In the genomic region with DNA sequence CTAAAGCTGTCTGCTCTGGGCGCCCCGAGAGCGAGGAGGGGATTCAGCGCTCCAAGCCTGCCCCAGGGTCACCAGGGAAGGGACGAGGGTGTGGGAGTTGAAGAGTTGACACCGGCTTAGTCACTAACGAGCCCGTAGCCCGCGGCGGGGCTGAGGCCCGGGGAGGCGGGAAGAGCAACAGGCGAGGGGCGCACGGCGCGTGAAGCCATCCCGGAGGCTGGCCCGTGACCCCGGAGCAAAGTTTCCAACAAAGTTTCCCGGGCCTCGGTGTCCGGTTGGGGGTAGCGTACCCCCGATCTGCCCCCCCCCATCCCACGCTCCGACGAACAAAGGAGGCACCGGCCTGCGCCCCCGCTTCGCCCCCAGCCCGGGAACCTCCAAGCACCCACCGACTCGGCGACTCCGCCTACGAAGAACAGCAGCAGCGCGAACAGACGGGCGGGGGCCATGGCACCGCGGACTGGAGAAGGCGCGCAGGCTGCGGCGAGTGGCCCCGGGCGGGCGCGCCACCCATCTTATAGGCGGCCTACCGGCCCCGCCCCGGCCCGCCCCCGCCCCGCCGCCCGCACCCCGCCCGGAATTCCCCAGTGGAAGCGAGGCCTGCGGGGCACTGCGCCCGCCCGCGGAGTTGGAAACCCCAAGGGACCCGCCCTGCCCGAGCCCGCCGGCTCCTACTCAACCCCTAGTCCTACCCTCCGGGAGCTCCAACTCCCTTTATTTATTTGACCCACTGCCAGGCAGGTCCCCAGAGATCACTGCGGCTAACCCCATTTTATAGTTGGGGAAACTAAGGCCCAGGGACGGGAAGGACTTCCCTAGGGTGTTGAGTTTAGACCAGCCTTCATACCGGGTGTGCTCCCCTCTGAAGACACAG, we compare ENCODE assay signal across 8 cellular contexts. TPM values are rescaled to one million over a fixed set of nuclear protein-coding genes. Genes with fewer than 3 reads are reported as not detected.
DNase-seq lines count a peak whose midpoint lies in the region; ATAC-seq and TF ChIP-seq lines count a peak whose summit lies in the region.

Gene SDC4 (minus strand): TSS at position 489 of the 874 bp plus-strand sequence. CDS start 40 bp downstream, at position 449.

- peak within 1 kb of the TSS; percentile 77 for H3K4me3 Mint-ChIP-seq in activated naive CD4-positive, alpha-beta T cell treated with anti-CD3 and anti-CD28 coated beads, Interleukin-2, amount 10 ng/mL, durations not matched to agents 7 days and 5 days
- H3K4me3 Mint-ChIP-seq in osteocyte (ENCODE audit: unreplicated experiment), result peak within 1 kb of the TSS; percentile 80

- H3K9me3 ChIP-seq in SJCRH30 (replicated peaks) (no peaks in the 10 kb centered on the region), gastroesophageal sphincter (no peaks in the 10 kb centered on the region), thyroid gland (no peaks in the 10 kb centered on the region)

- H2AFZ ChIP-seq in ACC112 (ENCODE audit: low read length, unreplicated experiment), result no peak within 1 kb of the TSS

- H3K36me3 ChIP-seq in ACC112 (ENCODE audit: insufficient read depth, low read length) (no peaks in the 10 kb centered on the region), H7 (replicated peaks; ENCODE audit: control insufficient read depth, insufficient read depth, low read length) (no peaks in the 10 kb centered on the region), SJCRH30 (0 out of 2 replicates have a peak, but pooled peaks cover 2% of the 10 kb centered on the region), gastroesophageal sphincter (no peaks in the 10 kb centered on the region), thyroid gland (no peaks in the 10 kb centered on the region)

- peaks cover 24% of the 10 kb centered on the region for H3K4me1 Mint-ChIP-seq in activated naive CD4-positive, alpha-beta T cell treated with anti-CD3 and anti-CD28 coated beads, Interleukin-2, amount 10 ng/mL, durations not matched to agents 7 days and 5 days
- peaks cover 50% of the 10 kb centered on the region for H3K4me1 Mint-ChIP-seq in osteocyte (ENCODE audit: unreplicated experiment)

- no peak within 1 kb of the TSS for H3K27ac Mint-ChIP-seq in activated naive CD4-positive, alpha-beta T cell treated with anti-CD3 and anti-CD28 coated beads, Interleukin-2, amount 10 ng/mL, durations not matched to agents 7 days and 5 days
- peak within 1 kb of the TSS; percentile 80 for H3K27ac Mint-ChIP-seq in osteocyte (ENCODE audit: unreplicated experiment)

- H3K9me3 Mint-ChIP-seq in activated naive CD4-positive, alpha-beta T cell treated with anti-CD3 and anti-CD28 coated beads, Interleukin-2, amount 10 ng/mL, durations not matched to agents 7 days and 5 days, result no peaks in the 10 kb centered on the region
- no peaks in the 10 kb centered on the region for H3K9me3 Mint-ChIP-seq in osteocyte (ENCODE audit: unreplicated experiment)

- TF ChIP-seq POLR2A in gastroesophageal sphincter (IDR thresholded peaks at IDR 0.05) (peak; percentile 98), thyroid gland (IDR thresholded peaks at IDR 0.05) (peak; percentile 89 to 94)

- CTCF ChIA-PET in activated naive CD4-positive, alpha-beta T cell treated with anti-CD3 and anti-CD28 coated beads, Interleukin-2, amount 10 ng/mL, durations not matched to agents 7 days and 5 days (lab: Charles Lee), result interaction anchor here (1.2 to 3.5 kb wide), 5 partner anchors 13 to 89 kb away, joined by 3 to 16 read pairs (median 6); no protein-coding TSS in a partner anchor

- peaks cover 2% of the 10 kb centered on the region for H3K36me3 Mint-ChIP-seq in activated naive CD4-positive, alpha-beta T cell treated with anti-CD3 and anti-CD28 coated beads, Interleukin-2, amount 10 ng/mL, durations not matched to agents 7 days and 5 days
- no peaks in the 10 kb centered on the region for H3K36me3 Mint-ChIP-seq in osteocyte (ENCODE audit: unreplicated experiment)

- H3K4me3 ChIP-seq in ACC112 (ENCODE audit: low read depth, low read length), result peak within 1 kb of the TSS; percentile 84
- H3K4me3 ChIP-seq in H7 (ENCODE audit: insufficient read depth, low read depth, low read length), result peak within 1 kb of the TSS; percentile 68
- H3K4me3 ChIP-seq in SJCRH30, result peak within 1 kb of the TSS; percentile 90
- H3K4me3 ChIP-seq in gastroesophageal sphincter, result peak within 1 kb of the TSS; percentile 70 to 80
- peak within 1 kb of the TSS; percentile 52 to 68 (median 58) for H3K4me3 ChIP-seq in thyroid gland (replicated peaks in 1 of 3)

- H3K79me2 ChIP-seq in ACC112 (ENCODE audit: control insufficient read depth, insufficient read depth, low read length, unreplicated experiment), result peaks cover 48% of the 10 kb centered on the region

- H3K27me3 ChIP-seq in ACC112 (ENCODE audit: insufficient read depth, low read length) (no peaks in the 10 kb centered on the region), H7 (ENCODE audit: control insufficient read depth, insufficient read depth, low read length) (no peaks in the 10 kb centered on the region), SJCRH30 (no peaks in the 10 kb centered on the region), gastroesophageal sphincter (no peaks in the 10 kb centered on the region), thyroid gland (no peaks in the 10 kb centered on the region)

- ATAC-seq in gastroesophageal sphincter, result peak; percentile 85

- peaks cover 38% of the 10 kb centered on the region for H3K27me3 Mint-ChIP-seq in activated naive CD4-positive, alpha-beta T cell treated with anti-CD3 and anti-CD28 coated beads, Interleukin-2, amount 10 ng/mL, durations not matched to agents 7 days and 5 days
- no peaks in the 10 kb centered on the region for H3K27me3 Mint-ChIP-seq in osteocyte (ENCODE audit: unreplicated experiment)

- DNase-seq in H7, result peak; percentile 93
- peak; percentile 73 to 80 for DNase-seq in SJCRH30
- peak; percentile 64 for DNase-seq in activated naive CD4-positive, alpha-beta T cell treated with anti-CD3 and anti-CD28 coated beads, Interleukin-2, amount 10 ng/mL, durations not matched to agents 7 days and 5 days
- no peak for DNase-seq in osteocyte (ENCODE audit: extremely low spot score, unreplicated experiment)
- peak; percentile 69 to 71 for DNase-seq in thyroid gland
- no peak for DNase-seq in NCI-H446 treated with DMSO at 0.1 percent for 48 hours (lab: John Stamatoyannopoulos, UW)

- WGBS in gastroesophageal sphincter (ENCODE audit: low coverage in 1 of 2), 2 donors, result 0% methylated on average over 4 of the region's 78 CpGs; no CpG with 5 or more reads in 1 of the 2 donors
- WGBS in thyroid gland, 2 donors, result 5 to 25% methylated on average over 7 to 28 of the region's 78 CpGs

- intact Hi-C loops in thyroid gland (cut with DNase I), result no loop called here

- H3K4me1 ChIP-seq in ACC112 (ENCODE audit: control insufficient read depth, insufficient read depth, low read length, unreplicated experiment) (peaks cover 38% of the 10 kb centered on the region), SJCRH30 (peaks cover 40% of the 10 kb centered on the region), gastroesophageal sphincter (peaks cover 5 to 54% (median 38%) of the 10 kb centered on the region in 3 donors), thyroid gland (peaks cover 42 to 48% of the 10 kb centered on the region in 2 donors)

- TF ChIP-seq CTCF in gastroesophageal sphincter (IDR thresholded peaks at IDR 0.05) (no peak), osteocyte (IDR thresholded peaks at IDR 0.05) (no peak), thyroid gland (IDR thresholded peaks at IDR 0.05) (no peak)

- peak within 1 kb of the TSS; percentile 85 for H3K27ac ChIP-seq in ACC112 (ENCODE audit: low read depth, low read length)
- peak within 1 kb of the TSS; percentile 68 for H3K27ac ChIP-seq in SJCRH30
- H3K27ac ChIP-seq in gastroesophageal sphincter, result peak within 1 kb of the TSS; percentile 85 to 96 (median 95)
- H3K27ac ChIP-seq in thyroid gland, result peak within 1 kb of the TSS; percentile 93 to 98 (median 97)

- TF ChIP-seq EP300 in gastroesophageal sphincter (IDR thresholded peaks at IDR 0.05), result no peak

RNA-seq across cellular contexts. Expression of gene SDC4, which starts in this region (rescaled TPM):
- total RNA-seq in H7 (2014; rRNA removed; shearing (Covaris generic)), result 47.3 and 56.1 TPM in 2 replicates
- 47.4 and 48.7 TPM in 2 replicates for total RNA-seq in SJCRH30 (2014; rRNA removed; shearing (Covaris generic))
- 100 to 1,000 TPM in 1 of 4 donors, 10 to 100 TPM in 3; 75.1 to 182 (median 84.2) TPM for total RNA-seq in gastroesophageal sphincter
- 31.5 and 32.3 TPM in 2 replicates for total RNA-seq in osteocyte
- total RNA-seq in thyroid gland, result 100 to 1,000 TPM in 1 of 4 donors, 10 to 100 TPM in 3; 35.5 to 101 (median 63.3) TPM

Comparison
In these comparisons a context has a peak if more than half of its experiments do, and no peak if none do; other contexts are left out.
1. DNase-seq: peak in H7 (single experiment), SJCRH30 (2 of 2), activated naive CD4-positive, alpha-beta T cell treated with anti-CD3 and anti-CD28 coated beads, Interleukin-2, amount 10 ng/mL, durations not matched to agents 7 days and 5 days (single experiment) and thyroid gland (2 of 2); none in osteocyte (single experiment) and NCI-H446 treated with DMSO at 0.1 percent for 48 hours (single experiment).
2. Peak in every context shown above with its lines, with median percentiles within 50 percentile points of each other: H3K27ac ChIP-seq and H3K4me3 ChIP-seq.